Comparison of ENCODE assay signal across 16 cellular contexts in the genomic region with DNA sequence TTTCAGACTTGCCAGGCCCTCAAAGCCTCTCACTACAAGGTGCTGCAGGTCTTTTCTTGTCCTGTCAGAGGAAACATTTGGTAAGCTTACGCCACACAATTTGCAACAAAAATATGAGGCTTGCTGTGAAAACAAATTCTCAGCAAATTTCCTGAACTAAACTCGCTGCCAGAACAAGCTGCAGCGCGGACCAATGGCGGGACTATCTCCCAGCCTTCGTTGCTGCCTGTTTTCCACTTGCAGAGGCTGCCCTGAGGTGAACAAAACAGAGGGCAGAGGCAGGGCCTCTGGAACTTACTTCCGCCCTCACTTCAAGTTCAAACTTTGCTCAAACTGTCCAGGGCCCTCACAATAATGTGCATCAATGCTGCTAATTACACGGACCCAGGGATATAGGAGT. TPM values are rescaled to one million over a fixed set of nuclear protein-coding genes. Genes with fewer than 3 reads are reported as not detected.
A peak's percentile ranks its signal among the peaks of the same experiment; 100 is the strongest.
DNase-seq lines count a peak whose midpoint lies in the region; ATAC-seq and TF ChIP-seq lines count a peak whose summit lies in the region.
"Had no signal": no experiment of that assay in that cellular context is flagged by ENCODE, and none has a peak within 500 bp of the region (broad histone marks: within the 10 kb centered on the region; RNA-seq: fewer than 3 reads in every experiment).

No MANE protein-coding gene starts in this region.

- H3K9me3 ChIP-seq in Karpas-422 (ENCODE audit: low read length) (no peaks in the 10 kb centered on the region), gastrocnemius medialis (no peaks in the 10 kb centered on the region)

- intact Hi-C loops in activated CD4-positive, alpha-beta T cell treated with anti-CD3 and anti-CD28 coated beads for 36 hours (cut with DNase I, micrococcal nuclease) = no loop called here
- intact Hi-C loops in gastrocnemius medialis (cut with DNase I; ENCODE audit: low total_unique reads) (no loop called here), left ventricle myocardium superior (cut with micrococcal nuclease) (no loop called here)

- peaks cover 54% of the 10 kb centered on the region for H3K4me1 ChIP-seq in Karpas-422 (ENCODE audit: low read length)
- peaks cover 35 to 53% of the 10 kb centered on the region in 2 donors for H3K4me1 ChIP-seq in gastrocnemius medialis
- H3K4me1 ChIP-seq: parathyroid adenoma had no signal

- peak overlapping the region; percentile 60 for H3K9ac ChIP-seq in Karpas-422 (ENCODE audit: low read length)
- H3K9ac ChIP-seq: parathyroid adenoma had no signal

- peaks cover 40% of the 10 kb centered on the region for H3K36me3 Mint-ChIP-seq in activated CD4-positive, alpha-beta T cell treated with anti-CD3 and anti-CD28 coated beads for 36 hours (ENCODE audit: low read depth)

- H3K4me3 Mint-ChIP-seq in activated CD4-positive, alpha-beta T cell treated with anti-CD3 and anti-CD28 coated beads for 36 hours = no peak overlapping the region
- H3K4me3 Mint-ChIP-seq: CD8-positive, alpha-beta T cell had no signal

- CTCF ChIA-PET in activated CD4-positive, alpha-beta T cell treated with anti-CD3 and anti-CD28 coated beads for 36 hours (lab: Charles Lee) = interaction anchor here (1.3 kb wide), 1 partner anchor 12 kb away, joined by 5 read pairs; a partner anchor contains a TSS

- H3K4me2 ChIP-seq in Karpas-422 (ENCODE audit: low read depth, low read length, poor library complexity, severe bottlenecking) = peak overlapping the region; percentile 69

- no peak for TF ChIP-seq POLR2A in gastrocnemius medialis (IDR thresholded peaks at IDR 0.05)

- no peaks in the 10 kb centered on the region for H3K9me2 ChIP-seq in Karpas-422 (replicated peaks; ENCODE audit: insufficient read depth, low read length)

- H3K4me1 Mint-ChIP-seq in activated CD4-positive, alpha-beta T cell treated with anti-CD3 and anti-CD28 coated beads for 36 hours = peaks cover 61% of the 10 kb centered on the region

- H3K36me3 ChIP-seq in Karpas-422 (ENCODE audit: insufficient read depth, low read length) (peaks cover 12% of the 10 kb centered on the region; the same call in 1 of the 2 replicates), gastrocnemius medialis (peaks cover 0 to 17% of the 10 kb centered on the region in 2 donors)

- H3K4me3 ChIP-seq in Karpas-422 (ENCODE audit: low read length) (peak overlapping the region; percentile 38; the same call in 1 of the 2 replicates), gastrocnemius medialis (no peak overlapping the region)

- TF ChIP-seq CTCF in gastrocnemius medialis (IDR thresholded peaks at IDR 0.05 in 4 of 5, conservative IDR thresholded peaks at IDR 0.05 in 1 of 5) = no peak

- peaks cover 3% of the 10 kb centered on the region; the same call in 1 of the 2 replicates for H3K79me2 ChIP-seq in Karpas-422 (ENCODE audit: low read length)

- H4K20me1 ChIP-seq in Karpas-422 (ENCODE audit: insufficient read depth, low read depth, low read length) = peaks cover 3% of the 10 kb centered on the region; the same call in 1 of the 2 replicates

- ATAC-seq in activated CD4-positive, alpha-beta T cell treated with anti-CD3 and anti-CD28 coated beads for 36 hours = no peak
- ATAC-seq in gastrocnemius medialis (no peak), HG02678 (IDR thresholded peaks at IDR 0.05; ENCODE audit: unreplicated experiment) (no peak), left ventricle myocardium superior (no peak)
- ATAC-seq: CD8-positive, alpha-beta T cell had no signal

- H3K27ac ChIP-seq in Karpas-422 (ENCODE audit: low read length) (peak overlapping the region; percentile 82), gastrocnemius medialis (peak overlapping the region in 3 of 4 donors; percentile 12 to 54 (median 35))
- H3K27ac ChIP-seq: parathyroid adenoma had no signal

- no peak for DNase-seq in activated CD4-positive, alpha-beta T cell treated with anti-CD3 and anti-CD28 coated beads for 36 hours
- DNase-seq in activated CD4-positive, alpha-beta T cell treated with anti-CD3 and anti-CD28 coated beads for 1 hour = no peak
- DNase-seq in Karpas-422 (peak; percentile 59), dermis blood vessel endothelial cell (peak; percentile 32), gastrocnemius medialis (no peak), DMS79 (lab: John Stamatoyannopoulos, UW) (no peak), left ventricle myocardium superior (no peak)
- DNase-seq: CD8-positive, alpha-beta T cell; effector CD4-positive, alpha-beta T cell; foreskin fibroblast; NCI-H2029; SIG-M5; trophoblast cell had no signal

- no peaks in the 10 kb centered on the region for H3K27me3 Mint-ChIP-seq in activated CD4-positive, alpha-beta T cell treated with anti-CD3 and anti-CD28 coated beads for 36 hours

- peak overlapping the region; percentile 76 for H3K27ac Mint-ChIP-seq in activated CD4-positive, alpha-beta T cell treated with anti-CD3 and anti-CD28 coated beads for 36 hours

- H3K27me3 ChIP-seq in Karpas-422 (ENCODE audit: low read length) (no peaks in the 10 kb centered on the region), gastrocnemius medialis (no peaks in the 10 kb centered on the region)

- H3K9me3 Mint-ChIP-seq in activated CD4-positive, alpha-beta T cell treated with anti-CD3 and anti-CD28 coated beads for 36 hours (ENCODE audit: low read depth) = no peaks in the 10 kb centered on the region
- H3K9me3 Mint-ChIP-seq: CD8-positive, alpha-beta T cell had no signal

- in situ Hi-C loops in gastrocnemius medialis (cut with MboI; ENCODE audit: low sequenced_read_pairs in 4 of 4) = no loop called here

- POLR2A ChIA-PET in activated CD4-positive, alpha-beta T cell treated with anti-CD3 and anti-CD28 coated beads for 36 hours (lab: Charles Lee) = no interaction called here

- no peak overlapping the region for H2AFZ ChIP-seq in Karpas-422 (ENCODE audit: low read length)
- H2AFZ ChIP-seq: parathyroid adenoma had no signal

RNA-seq across cellular contexts. Expression of a gene that starts 12.4 kb away (rescaled TPM):
- 100 to 1,000 TPM; 141 to 147 TPM for total RNA-seq in activated CD4-positive, alpha-beta T cell treated with anti-CD3 and anti-CD28 coated beads for 36 hours
- total RNA-seq in Karpas-422 (2014; rRNA removed; shearing (Covaris generic); ENCODE audit: low replicate concordance) = 32.8 and 48.9 TPM in 2 replicates
- 9.4 and 12.3 TPM in 2 replicates for total RNA-seq in dermis blood vessel endothelial cell
- 100 to 1,000 TPM in 1 of 4 donors, 10 to 100 TPM in 3; 50.7 to 101 (median 63.5) TPM for total RNA-seq in gastrocnemius medialis
- 190 TPM for total RNA-seq in left ventricle myocardium superior

RNA-seq across cellular contexts. Expression of a gene that starts 47.6 kb away (rescaled TPM):
- not detected for total RNA-seq in activated CD4-positive, alpha-beta T cell treated with anti-CD3 and anti-CD28 coated beads for 36 hours
- total RNA-seq in Karpas-422 (2014; rRNA removed; shearing (Covaris generic); ENCODE audit: low replicate concordance) = not detected in 2 replicates
- under 0.01 and 0.05 TPM in 2 replicates for total RNA-seq in dermis blood vessel endothelial cell
- total RNA-seq in gastrocnemius medialis = 100 to 1,000 TPM; 287 to 570 (median 348) TPM
- total RNA-seq in left ventricle myocardium superior = 47.5 TPM
- total RNA-seq: CD8-positive, alpha-beta T cell; NCI-H460 had no signal

Comparison
In these comparisons a context has a peak if more than half of its experiments do, and no peak if none do; other contexts are left out.
1. DNase-seq: peak in Karpas-422 (single experiment) and dermis blood vessel endothelial cell (single experiment); none in activated CD4-positive, alpha-beta T cell treated with anti-CD3 and anti-CD28 coated beads for 36 hours (single experiment), activated CD4-positive, alpha-beta T cell treated with anti-CD3 and anti-CD28 coated beads for 1 hour (single experiment), gastrocnemius medialis (0 of 2), DMS79 (single experiment) and left ventricle myocardium superior (single experiment).
2. RNA of a gene that starts 47.6 kb away (total RNA-seq): 287 to 570 TPM in gastrocnemius medialis and 47.5 TPM in left ventricle myocardium superior (single experiment); not detected in activated CD4-positive, alpha-beta T cell treated with anti-CD3 and anti-CD28 coated beads for 36 hours, not detected in Karpas-422 and under 0.01 to 0.05 TPM in dermis blood vessel endothelial cell; every median in the first group is over 10 times any median in the second.